8 cellular contexts compared by ENCODE assay signal in genomic region chr6:150667977-150668716, GRCh38.
A peak's percentile ranks its signal among the peaks of the same experiment; 100 is the strongest.
DNase-seq lines count a peak whose midpoint lies in the region; ATAC-seq and TF ChIP-seq lines count a peak whose summit lies in the region.

No MANE protein-coding gene starts in this region.

- H3K27ac ChIP-seq in subcutaneous abdominal adipose tissue (ENCODE audit: low read depth, low read length) = peak overlapping the region; percentile 63

- DNase-seq in NCI-H146 (lab: John Stamatoyannopoulos, UW) (peak; percentile 68), choroid plexus epithelial cell (ENCODE audit: low read depth) (peak; percentile 97), left lobe of liver (ENCODE audit: low spot score) (peak; percentile 95), SK-N-DZ (ENCODE audit: low spot score) (no peak)

- H3K9me3 ChIP-seq in subcutaneous abdominal adipose tissue (ENCODE audit: control insufficient read depth in 5 of 5, low read length in 5 of 5) = no peaks in the 10 kb centered on the region

- H3K36me3 ChIP-seq in subcutaneous abdominal adipose tissue (ENCODE audit: control insufficient read depth in 5 of 5, insufficient read depth in 5 of 5, low read length in 5 of 5) = no peaks in the 10 kb centered on the region

- no peaks in the 10 kb centered on the region for H3K27me3 ChIP-seq in subcutaneous abdominal adipose tissue (ENCODE audit: control insufficient read depth in 5 of 5, insufficient read depth in 4 of 5, low read length in 5 of 5)

- H3K4me1 ChIP-seq in subcutaneous abdominal adipose tissue (ENCODE audit: control insufficient read depth in 5 of 5, insufficient read depth in 5 of 5, low read length in 5 of 5) = peaks cover 5 to 41% (median 28%) of the 10 kb centered on the region in 5 donors

- no peak overlapping the region for H3K4me3 ChIP-seq in choroid plexus epithelial cell (ENCODE audit: low read depth, low read length)
- H3K4me3 ChIP-seq in subcutaneous abdominal adipose tissue (ENCODE audit: low read depth in 1 of 5, low read length in 5 of 5) = no peak overlapping the region

- peak; percentile 58 for TF ChIP-seq CTCF in choroid plexus epithelial cell (conservative IDR thresholded peaks at IDR 0.05; ENCODE audit: low read depth, low read length)

- ATAC-seq in GM18868 (IDR thresholded peaks at IDR 0.05; ENCODE audit: unreplicated experiment) (peak; percentile 49), left lobe of liver (peak; percentile 89), HG02884 (IDR thresholded peaks at IDR 0.05; ENCODE audit: unreplicated experiment) (no peak), GM21360 (IDR thresholded peaks at IDR 0.05; ENCODE audit: unreplicated experiment) (no peak)

- H3K9ac ChIP-seq in subcutaneous abdominal adipose tissue (ENCODE audit: low read length in 5 of 5) = no peak overlapping the region

Comparison
In these comparisons a context has a peak if more than half of its experiments do, and no peak if none do; other contexts are left out.
1. ATAC-seq: peak in GM18868 (single experiment) and left lobe of liver (single experiment); none in HG02884 (single experiment) and GM21360 (single experiment).